ENCODE assay signal across 21 cellular contexts in the genomic region with DNA sequence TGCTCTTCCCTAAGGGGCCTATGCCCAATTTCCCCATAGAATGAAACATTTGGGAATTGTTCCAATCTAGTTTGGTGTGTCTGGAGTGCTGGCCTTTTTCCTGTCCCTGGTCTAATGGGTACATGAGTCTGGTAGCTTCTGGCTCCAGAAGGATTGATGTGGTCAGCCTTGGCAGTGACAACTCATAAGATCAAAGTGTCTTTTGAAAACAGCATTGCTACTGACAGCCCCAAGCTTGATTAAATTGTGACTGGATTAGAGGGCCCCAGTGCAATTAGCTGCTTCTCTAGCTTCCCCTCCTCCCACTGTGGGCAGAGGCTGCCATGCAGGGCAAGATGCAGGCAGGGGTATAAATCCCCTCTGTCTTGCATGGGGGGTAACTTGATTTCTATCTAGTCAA.
"Had no signal": no experiment of that assay in that cellular context is flagged by ENCODE, and none has a peak within 500 bp of the region (broad histone marks: within the 10 kb centered on the region; RNA-seq: fewer than 3 reads in every experiment).

No MANE protein-coding gene starts in this region.

- DNase-seq: islet precursor cell; left ventricle myocardium inferior; mesendoderm; naive thymus-derived CD4-positive, alpha-beta T cell; ovary; right lobe of liver; stimulated activated CD4-positive, alpha-beta T cell treated with anti-CD3 and anti-CD28 coated beads, Interleukin-1b, Interleukin-23, amount 100 ng/mL, for 48 hours; stimulated activated CD4-positive, alpha-beta T cell treated with anti-CD3 and anti-CD28 coated beads, Interleukin-2, amount 100 ng/mL, for 48 hours; stimulated activated CD4-positive, alpha-beta T cell treated with anti-CD3 and anti-CD28 coated beads, Interleukin-4, amount 100 ng/mL, for 4 hours; stimulated activated naive B cell treated with anti-CD40 and anti-IgM and Interleukin-4, amounts not matched to agents 10 μg/mL and 1 μg/mL and 100 μg/mL, for 72 hours; stimulated activated naive CD8-positive, alpha-beta T cell treated with anti-CD3 and anti-CD28 coated beads, Interleukin-15, Interleukin-2, amounts not matched to agents 100 U/mL and 50 U/mL, for 24 hours; stomach; testis; thyroid gland; transverse colon; upper lobe of left lung had no signal

- H3K9me3 ChIP-seq: ovary, right atrium auricular region, right lobe of liver, stomach, testis, thyroid gland, transverse colon, upper lobe of left lung, vagina had no signal

- H3K27me3 ChIP-seq: ovary, right atrium auricular region, right lobe of liver, stomach, testis, thyroid gland, transverse colon, upper lobe of left lung, vagina had no signal

- H3K4me3 ChIP-seq: left ventricle myocardium inferior, lung, ovary, right atrium auricular region, right lobe of liver, smooth muscle cell, stomach, testis, thyroid gland, transverse colon, upper lobe of left lung, vagina had no signal

- ATAC-seq: naive thymus-derived CD4-positive, alpha-beta T cell; natural killer cell treated with Interleukin-12 subunit alpha and Interleukin-12 subunit beta and Interleukin-15 and Interleukin-18, amount 100 ng/mL, for 72 hours; right lobe of liver; stimulated activated naive B cell treated with anti-CD40 and anti-IgM and Interleukin-4, amounts not matched to agents 10 μg/mL and 1 μg/mL and 100 μg/mL, for 72 hours; stimulated activated naive CD8-positive, alpha-beta T cell treated with anti-CD3 and anti-CD28 coated beads, Interleukin-15, Interleukin-2, amounts not matched to agents 100 U/mL and 50 U/mL, for 24 hours had no signal

- H3K4me2 ChIP-seq: smooth muscle cell had no signal

- H3K27ac ChIP-seq: left ventricle myocardium inferior, ovary, right atrium auricular region, right lobe of liver, stomach, testis, thyroid gland, transverse colon, upper lobe of left lung, vagina had no signal

- H3K36me3 ChIP-seq: left ventricle myocardium inferior, ovary, right atrium auricular region, right lobe of liver, stomach, thyroid gland, transverse colon, upper lobe of left lung, vagina had no signal

- H3K4me1 ChIP-seq: left ventricle myocardium inferior, right atrium auricular region, right lobe of liver, stomach, testis, thyroid gland, transverse colon, upper lobe of left lung, vagina had no signal
